In the genomic region with DNA sequence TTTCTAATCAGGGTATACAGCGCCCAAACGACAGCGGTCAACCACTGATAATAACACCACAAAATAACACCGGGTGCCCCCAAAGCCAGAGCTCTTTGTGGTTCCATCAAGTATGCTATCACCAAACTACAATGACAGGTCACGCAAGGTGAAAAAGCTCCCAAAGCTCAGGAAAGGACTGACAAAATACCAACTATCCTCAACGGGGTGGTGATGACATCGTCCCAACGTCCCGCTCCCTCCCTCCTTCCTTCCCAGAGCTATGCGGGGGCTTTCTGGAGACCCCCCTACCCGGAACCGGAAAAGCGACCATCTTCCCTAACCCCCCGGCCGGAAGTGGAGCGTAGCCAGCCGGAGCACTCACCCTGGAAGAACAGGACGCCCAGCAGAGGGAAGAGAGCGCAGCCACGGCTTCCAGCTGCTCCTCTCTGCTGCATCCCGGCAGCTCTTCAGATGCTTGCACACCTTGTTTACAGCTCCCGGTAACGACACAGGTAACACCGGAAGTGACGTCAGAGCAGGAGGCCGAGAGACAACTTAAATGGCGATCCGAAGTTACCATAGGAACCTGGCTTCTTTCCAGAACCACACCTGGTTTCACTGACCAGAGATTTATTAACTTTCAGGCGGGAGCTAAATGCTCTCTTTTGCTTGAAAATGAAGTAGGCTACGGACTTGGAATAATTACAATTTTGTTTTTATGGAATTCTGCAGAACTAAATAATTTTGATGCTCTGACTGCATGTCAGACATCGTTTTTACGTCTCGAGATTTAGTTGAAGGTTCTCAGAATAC, we compare ENCODE assay signal across 8 cellular contexts. TPM values are rescaled to one million over a fixed set of nuclear protein-coding genes. Genes with fewer than 3 reads are reported as not detected.
A peak's percentile ranks its signal among the peaks of the same experiment; 100 is the strongest.
DNase-seq lines count a peak whose midpoint lies in the region; TF ChIP-seq lines count a peak whose summit lies in the region.

A gene with protein sequence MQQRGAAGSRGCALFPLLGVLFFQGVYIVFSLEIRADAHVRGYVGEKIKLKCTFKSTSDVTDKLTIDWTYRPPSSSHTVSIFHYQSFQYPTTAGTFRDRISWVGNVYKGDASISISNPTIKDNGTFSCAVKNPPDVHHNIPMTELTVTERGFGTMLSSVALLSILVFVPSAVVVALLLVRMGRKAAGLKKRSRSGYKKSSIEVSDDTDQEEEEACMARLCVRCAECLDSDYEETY (minus strand): TSS at position 508 of the 795 bp plus-strand sequence. CDS start 71 bp downstream, at position 437.

- H3K18ac ChIP-seq in neuronal stem cell (ENCODE audit: low read length): peak within 1 kb of the TSS; percentile 96

- H3K4me3 ChIP-seq in HAP-1 (peak within 1 kb of the TSS; percentile 59), NB4 (ENCODE audit: low read depth, low read length) (peak within 1 kb of the TSS; percentile 93), neuronal stem cell (ENCODE audit: low read length in 2 of 2) (peak within 1 kb of the TSS; percentile 75 to 91)

- TF ChIP-seq CTCF in NB4 (IDR thresholded peaks at IDR 0.05; ENCODE audit: low read depth, low read length): no peak

- H3K27ac ChIP-seq in neuronal stem cell (replicated peaks; ENCODE audit: low read length): peak within 1 kb of the TSS; percentile 80

- H2AK5ac ChIP-seq in neuronal stem cell (ENCODE audit: low read depth, low read length): no peak within 1 kb of the TSS

- in situ Hi-C loops in HAP-1 (cut with MboI; ENCODE audit: low sequenced_read_pairs): no loop called here

- H2AFZ ChIP-seq in neuronal stem cell (ENCODE audit: low read length): peak within 1 kb of the TSS; percentile 98

- H3K4me2 ChIP-seq in neuronal stem cell (ENCODE audit: insufficient read depth, low read length, poor library complexity, severe bottlenecking): peak within 1 kb of the TSS; percentile 72

- no CpG with 5 or more reads among the region's 33 CpGs for WGBS in neuronal stem cell (ENCODE audit: extremely low coverage in 2 of 2, insufficient read length in 2 of 2, insufficient replicate concordance in 1 of 2), 2 donors

- peak within 1 kb of the TSS; percentile 56 for H3K9ac ChIP-seq in neuronal stem cell (ENCODE audit: low read depth, low read length, poor library complexity)

- H2BK15ac ChIP-seq in neuronal stem cell (ENCODE audit: low read length): no peak within 1 kb of the TSS

- no peak within 1 kb of the TSS for H2BK5ac ChIP-seq in neuronal stem cell (ENCODE audit: low read length)

- peak; percentile 90 for DNase-seq in DMS153 treated with DMSO at 0.1 percent for 48 hours (lab: John Stamatoyannopoulos, UW; ENCODE audit: unreplicated experiment)
- DNase-seq in HAP-1 (ENCODE audit: low spot score in 2 of 2): peak; percentile 47 to 80
- DNase-seq in NB4 (ENCODE audit: low read depth): peak; percentile 79
- peak; percentile 61 for DNase-seq in SK-N-DZ (ENCODE audit: low spot score)
- peak; percentile 72 for DNase-seq in activated naive CD4-positive, alpha-beta T cell treated with anti-CD3 and anti-CD28 coated beads, Interleukin-2, amount 50 U/mL, for 16 hours
- DNase-seq in germinal center (ENCODE audit: low spot score): peak; percentile 81
- DNase-seq in neuronal stem cell (ENCODE audit: low spot score): peak; percentile 69
- peak; percentile 20 for DNase-seq in stromal cell of bone marrow (ENCODE audit: low read depth)

- H3K27me3 ChIP-seq in HAP-1 (ENCODE audit: low read depth): peaks cover 14% of the 10 kb centered on the region; the same call in 1 of the 2 replicates
- peaks cover 0 to 33% (median 0%) of the 10 kb centered on the region in 3 experiments for H3K27me3 ChIP-seq in neuronal stem cell (ENCODE audit: control insufficient read depth in 3 of 3, insufficient read depth in 3 of 3, low read depth in 1 of 3, low read length in 3 of 3)

- no peak within 1 kb of the TSS for H3K23ac ChIP-seq in neuronal stem cell (ENCODE audit: low read depth, low read length, poor library complexity)

- H2BK120ac ChIP-seq in neuronal stem cell (ENCODE audit: low read depth, low read length): no peak within 1 kb of the TSS

- H3K4me1 ChIP-seq in HAP-1 (peaks cover 3% of the 10 kb centered on the region; the same call in 1 of the 2 replicates), neuronal stem cell (ENCODE audit: control insufficient read depth in 2 of 2, insufficient read depth in 1 of 2, low read depth in 1 of 2, low read length in 2 of 2) (no peaks in the 10 kb centered on the region)

- no peak within 1 kb of the TSS for H3K4ac ChIP-seq in neuronal stem cell (ENCODE audit: low read length)

- H3K36me3 ChIP-seq in HAP-1 (replicated peaks) (no peaks in the 10 kb centered on the region), neuronal stem cell (replicated peaks in 1 of 2; ENCODE audit: control insufficient read depth in 2 of 2, insufficient read depth in 2 of 2, low read length in 2 of 2) (no peaks in the 10 kb centered on the region)

- no peak within 1 kb of the TSS for H3K14ac ChIP-seq in neuronal stem cell (ENCODE audit: low read length)

- peak within 1 kb of the TSS; percentile 18 for H2BK12ac ChIP-seq in neuronal stem cell (ENCODE audit: low read length)

- H4K8ac ChIP-seq in neuronal stem cell (ENCODE audit: low read depth, low read length): no peak within 1 kb of the TSS

- no peak for TF ChIP-seq POLR2A in NB4 (IDR thresholded peaks at IDR 0.05; ENCODE audit: extremely low read depth, insufficient read length)

- H3K9me3 ChIP-seq in HAP-1 (no peaks in the 10 kb centered on the region; the same call in 1 of the 2 replicates), neuronal stem cell (replicated peaks in 1 of 2; ENCODE audit: control insufficient read depth in 2 of 2, insufficient read depth in 1 of 2, low read depth in 1 of 2, low read length in 2 of 2) (peaks cover 0 to 5% of the 10 kb centered on the region in 2 donors)

- peak within 1 kb of the TSS; percentile 90 for H4K91ac ChIP-seq in neuronal stem cell (ENCODE audit: low read depth, low read length, poor library complexity)

- no peaks in the 10 kb centered on the region for H3K79me1 ChIP-seq in neuronal stem cell (ENCODE audit: low read depth, low read length)

RNA-seq across cellular contexts. Expression of the gene that starts here (rescaled TPM):
- not detected in 2 replicates for polyA plus RNA-seq in SK-N-DZ (2014; cell fraction: cytosol; rRNA removed)
- not detected in 2 replicates for polyA plus RNA-seq in SK-N-DZ (2014; cell fraction: nucleus; rRNA removed)
- polyA plus RNA-seq in neuronal stem cell (2013, experiment 1 of 2): 0.47 TPM
- polyA plus RNA-seq in neuronal stem cell (2013, experiment 2 of 2): 0.47 TPM

Comparison
In these comparisons a context has a peak if more than half of its experiments do, and no peak if none do; other contexts are left out.
1. Peak in every context shown above with its lines: DNase-seq, H3K4me3 ChIP-seq and H3K27ac ChIP-seq.
2. DNase-seq: peak in every context shown above with its lines; median percentile 90 in DMS153 treated with DMSO at 0.1 percent for 48 hours; 81 in germinal center; 79 in NB4; 72 in activated naive CD4-positive, alpha-beta T cell treated with anti-CD3 and anti-CD28 coated beads, Interleukin-2, amount 50 U/mL, for 16 hours; 69 in neuronal stem cell; 64 in HAP-1; 61 in SK-N-DZ; 20 in stromal cell of bone marrow.